In the genomic region with DNA sequence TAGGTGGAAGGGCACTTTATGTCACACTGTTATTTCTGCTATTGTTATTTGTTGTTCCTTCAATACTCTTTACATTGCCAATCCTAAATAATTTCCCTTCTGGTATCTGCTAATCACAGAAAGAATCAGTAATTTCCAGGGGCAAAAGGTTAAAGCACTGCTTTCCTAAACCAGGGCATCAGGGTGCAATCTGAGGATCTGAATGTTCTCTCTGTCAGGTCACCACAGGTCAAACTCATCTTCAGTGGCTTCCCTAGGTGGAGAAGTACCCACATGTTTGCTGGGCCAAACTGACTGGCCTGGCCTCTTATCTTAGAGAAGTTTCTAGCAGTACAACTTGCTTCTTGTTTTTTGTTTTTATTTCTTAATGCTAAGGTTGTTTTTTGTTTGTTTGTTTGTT, we compare ENCODE assay signal across 16 cellular contexts.
A peak's percentile ranks its signal among the peaks of the same experiment; 100 is the strongest.
DNase-seq lines count a peak whose midpoint lies in the region; ATAC-seq and TF ChIP-seq lines count a peak whose summit lies in the region.
"Had no signal": no experiment of that assay in that cellular context is flagged by ENCODE, and none has a peak within 500 bp of the region (broad histone marks: within the 10 kb centered on the region; RNA-seq: fewer than 3 reads in every experiment).

No MANE protein-coding gene starts in this region.

- H3K9me3 ChIP-seq in lower lobe of right lung = no peaks in the 10 kb centered on the region
- H3K9me3 ChIP-seq in thyroid gland = no peaks in the 10 kb centered on the region

- H3K4me1 ChIP-seq in lower lobe of right lung (peaks cover 19% of the 10 kb centered on the region), thyroid gland (peaks cover 20 to 29% of the 10 kb centered on the region in 2 donors)

- H3K4me3 Mint-ChIP-seq in activated T-cell treated with anti-CD3 and anti-CD28 coated beads, Interleukin-2, amount 50 U/mL, for 4 hours = peak overlapping the region; percentile 74

- H3K4me3 ChIP-seq in lower lobe of right lung = peak overlapping the region; percentile 15
- H3K4me3 ChIP-seq in thyroid gland (replicated peaks in 1 of 3) = no peak overlapping the region
- H3K4me3 ChIP-seq: hepatocyte had no signal

- intact Hi-C loops in lower lobe of right lung (cut with DNase I) = no loop called here
- intact Hi-C loops in thyroid gland (cut with DNase I) = loop anchor here (5.0 to 10.0 kb wide), 3 partner anchors 120 to 307 kb away; no protein-coding TSS in a partner anchor

- no peak for TF ChIP-seq POLR2A in thyroid gland (IDR thresholded peaks at IDR 0.05)

- no peak for TF ChIP-seq CTCF in lower lobe of right lung (IDR thresholded peaks at IDR 0.05)
- no peak for TF ChIP-seq CTCF in thyroid gland (IDR thresholded peaks at IDR 0.05)

- H3K27me3 ChIP-seq in lower lobe of right lung (ENCODE audit: low read depth) (no peaks in the 10 kb centered on the region), thyroid gland (no peaks in the 10 kb centered on the region)
- H3K27me3 ChIP-seq: hepatocyte had no signal

- peak overlapping the region; percentile 50 for H3K27ac ChIP-seq in lower lobe of right lung
- peak overlapping the region; percentile 59 to 81 (median 64) for H3K27ac ChIP-seq in thyroid gland
- H3K27ac ChIP-seq: hepatocyte, WERI-Rb-1 had no signal

- peaks cover 56% of the 10 kb centered on the region for H3K4me1 Mint-ChIP-seq in activated T-cell treated with anti-CD3 and anti-CD28 coated beads, Interleukin-2, amount 50 U/mL, for 4 hours (ENCODE audit: low read depth)

- ATAC-seq in activated T-cell treated with anti-CD3 and anti-CD28 coated beads, Interleukin-2, amount 50 U/mL, for 4 hours = no peak
- ATAC-seq in lower lobe of right lung (no peak), HG02973 (IDR thresholded peaks at IDR 0.05; ENCODE audit: unreplicated experiment) (no peak)
- ATAC-seq: SK-N-SH treated with all-trans-retinoic acid at 6 μM for 48 hours had no signal

- H3K36me3 ChIP-seq in lower lobe of right lung = no peaks in the 10 kb centered on the region
- H3K36me3 ChIP-seq in thyroid gland = peaks cover 0 to 3% of the 10 kb centered on the region in 2 donors
- H3K36me3 ChIP-seq: WERI-Rb-1 had no signal

- H3K9me3 Mint-ChIP-seq in activated T-cell treated with anti-CD3 and anti-CD28 coated beads, Interleukin-2, amount 50 U/mL, for 4 hours = no peaks in the 10 kb centered on the region

- no peak for DNase-seq in activated T-cell treated with anti-CD3 and anti-CD28 coated beads, Interleukin-2, amount 50 U/mL, for 4 hours
- no peak for DNase-seq in activated T-cell treated with anti-CD3 and anti-CD28 coated beads, Interleukin-2, amount 50 U/mL, for 48 hours
- peak; percentile 53 for DNase-seq in RPMI8226
- no peak for DNase-seq in lower lobe of right lung
- DNase-seq in thyroid gland = no peak
- no peak for DNase-seq in COR-L47 (lab: John Stamatoyannopoulos, UW)
- no peak for DNase-seq in amygdala (lab: John Stamatoyannopoulos, UW)
- DNase-seq: DMS153; Kasumi-1; NCI-H146; NCI-H345; stimulated activated CD4-positive, alpha-beta T cell treated with anti-CD3 and anti-CD28 coated beads, Interleukin-1b, Interleukin-23, amount 100 ng/mL, for 48 hours; WERI-Rb-1 had no signal

- H3K36me3 Mint-ChIP-seq in activated T-cell treated with anti-CD3 and anti-CD28 coated beads, Interleukin-2, amount 50 U/mL, for 4 hours (ENCODE audit: insufficient read depth) = peaks cover 18% of the 10 kb centered on the region

- no peaks in the 10 kb centered on the region for H3K27me3 Mint-ChIP-seq in activated T-cell treated with anti-CD3 and anti-CD28 coated beads, Interleukin-2, amount 50 U/mL, for 4 hours (ENCODE audit: low read depth)
